In genomic region chr5:2007437-2007905, GRCh38 we compare ENCODE assay signal across 15 cellular contexts.
DNase-seq lines count a peak whose midpoint lies in the region; ATAC-seq, FAIRE-seq and TF ChIP-seq lines count a peak whose summit lies in the region.
"Had no signal": no experiment of that assay in that cellular context is flagged by ENCODE, and none has a peak within 500 bp of the region (broad histone marks: within the 10 kb centered on the region; RNA-seq: fewer than 3 reads in every experiment).

No MANE protein-coding gene starts in this region.

- no peaks in the 10 kb centered on the region for H3K36me3 Mint-ChIP-seq in stimulated activated memory B cell treated with anti-CD40 and anti-IgM and Interleukin-4, amounts not matched to agents 10 μg/mL and 1 μg/mL and 100 μg/mL, for 72 hours
- no peaks in the 10 kb centered on the region for H3K36me3 Mint-ChIP-seq in effector memory CD8-positive, alpha-beta T cell (ENCODE audit: insufficient read depth)
- H3K36me3 Mint-ChIP-seq: CD4-positive, CD25-positive, alpha-beta regulatory T cell had no signal

- no peak overlapping the region for H3K4me3 ChIP-seq in RWPE2 (ENCODE audit: severe bottlenecking)
- H3K4me3 ChIP-seq in keratinocyte (ENCODE audit: control insufficient read depth in 2 of 3, extremely low read depth in 1 of 3, insufficient read depth in 2 of 3, low read depth in 1 of 3, low read length in 3 of 3): peak overlapping the region in 1 of 3 experiments; percentile 50
- H3K4me3 ChIP-seq: K562 had no signal

- H3K9me3 ChIP-seq in RWPE2 (ENCODE audit: severe bottlenecking): no peaks in the 10 kb centered on the region
- H3K9me3 ChIP-seq in keratinocyte (ENCODE audit: control insufficient read depth, low read depth, low read length): no peaks in the 10 kb centered on the region

- no peak for FAIRE-seq in keratinocyte (lab: Jason Lieb, UNC)
- FAIRE-seq: K562 had no signal

- H3K27ac ChIP-seq in RWPE2 (ENCODE audit: poor library complexity, severe bottlenecking) (peak overlapping the region; percentile 4), keratinocyte (ENCODE audit: control insufficient read depth, insufficient read depth, low read length) (no peak overlapping the region)

- dilution Hi-C loops in keratinocyte (cut with MboI; ENCODE audit: extremely low pct_ligation_motif_present, low sequenced_read_pairs): no loop called here

- no peak overlapping the region for H3K27ac Mint-ChIP-seq in stimulated activated memory B cell treated with anti-CD40 and anti-IgM and Interleukin-4, amounts not matched to agents 10 μg/mL and 1 μg/mL and 100 μg/mL, for 72 hours
- no peak overlapping the region for H3K27ac Mint-ChIP-seq in effector memory CD8-positive, alpha-beta T cell
- H3K27ac Mint-ChIP-seq: B cell; CD4-positive, CD25-positive, alpha-beta regulatory T cell had no signal

- TF ChIP-seq CTCF in RWPE2 (IDR thresholded peaks at IDR 0.05; ENCODE audit: poor library complexity, severe bottlenecking) (no peak), keratinocyte (optimal IDR thresholded peaks at IDR 0.05 in 1 of 3, IDR thresholded peaks at IDR 0.05 in 1 of 3, conservative IDR thresholded peaks at IDR 0.05 in 1 of 3; ENCODE audit: extremely low read depth in 1 of 3, insufficient read depth in 2 of 3, low read length in 3 of 3) (no peak)

- no peak overlapping the region for H3K9ac ChIP-seq in keratinocyte (ENCODE audit: control insufficient read depth, extremely low read depth, insufficient read depth, low read length)

- H3K27me3 Mint-ChIP-seq in stimulated activated memory B cell treated with anti-CD40 and anti-IgM and Interleukin-4, amounts not matched to agents 10 μg/mL and 1 μg/mL and 100 μg/mL, for 72 hours: peaks cover 26% of the 10 kb centered on the region
- peaks cover 26 to 58% of the 10 kb centered on the region in 2 donors for H3K27me3 Mint-ChIP-seq in effector memory CD8-positive, alpha-beta T cell

- H4K20me1 ChIP-seq in keratinocyte (ENCODE audit: control insufficient read depth, extremely low read depth, insufficient read depth, low read length): no peaks in the 10 kb centered on the region

- intact Hi-C loops in Right ventricle myocardium superior (cut with DNase I): no loop called here

- H3K4me2 ChIP-seq in keratinocyte (ENCODE audit: control insufficient read depth, extremely low read depth, insufficient read depth, low read depth, low read length): peak overlapping the region; percentile 77

- H3K27me3 ChIP-seq in RWPE2 (ENCODE audit: insufficient read depth, poor library complexity, severe bottlenecking) (no peaks in the 10 kb centered on the region), keratinocyte (ENCODE audit: control insufficient read depth, extremely low read depth, insufficient read depth, low read length) (peaks cover 15% of the 10 kb centered on the region)

- no peak for DNase-seq in RWPE2 (ENCODE audit: low spot score)
- no peak for DNase-seq in Right ventricle myocardium superior
- DNase-seq in keratinocyte (ENCODE audit: low read depth, low spot score): no peak
- DNase-seq in effector memory CD8-positive, alpha-beta T cell: no peak
- DNase-seq in cerebellum (ENCODE audit: low spot score): no peak
- no peak for DNase-seq in erythroblast (lab: John Stamatoyannopoulos, UW)
- DNase-seq: CD4-positive, CD25-positive, alpha-beta regulatory T cell; EL; NCI-H1417 treated with DMSO at 0.1 percent for 48 hours; NCI-H2029; NCI-H748 treated with DMSO at 0.1 percent for 48 hours had no signal

- peak overlapping the region; percentile 80 for H2AFZ ChIP-seq in keratinocyte (ENCODE audit: control insufficient read depth, low read length)

- H3K36me3 ChIP-seq in RWPE2 (ENCODE audit: low read depth): no peaks in the 10 kb centered on the region
- no peaks in the 10 kb centered on the region for H3K36me3 ChIP-seq in keratinocyte (ENCODE audit: control insufficient read depth in 2 of 2, extremely low read depth in 1 of 2, insufficient read depth in 2 of 2, low read length in 2 of 2)

- H3K4me1 Mint-ChIP-seq in stimulated activated memory B cell treated with anti-CD40 and anti-IgM and Interleukin-4, amounts not matched to agents 10 μg/mL and 1 μg/mL and 100 μg/mL, for 72 hours: no peaks in the 10 kb centered on the region
- no peaks in the 10 kb centered on the region for H3K4me1 Mint-ChIP-seq in effector memory CD8-positive, alpha-beta T cell (ENCODE audit: low read depth in 2 of 2)
- H3K4me1 Mint-ChIP-seq: B cell; CD4-positive, CD25-positive, alpha-beta regulatory T cell had no signal

- H3K9me3 Mint-ChIP-seq in stimulated activated memory B cell treated with anti-CD40 and anti-IgM and Interleukin-4, amounts not matched to agents 10 μg/mL and 1 μg/mL and 100 μg/mL, for 72 hours: no peaks in the 10 kb centered on the region
- H3K9me3 Mint-ChIP-seq in effector memory CD8-positive, alpha-beta T cell: no peaks in the 10 kb centered on the region
- H3K9me3 Mint-ChIP-seq: CD4-positive, CD25-positive, alpha-beta regulatory T cell had no signal

- H3K4me3 Mint-ChIP-seq in stimulated activated memory B cell treated with anti-CD40 and anti-IgM and Interleukin-4, amounts not matched to agents 10 μg/mL and 1 μg/mL and 100 μg/mL, for 72 hours: no peak overlapping the region
- no peak overlapping the region for H3K4me3 Mint-ChIP-seq in effector memory CD8-positive, alpha-beta T cell
- H3K4me3 Mint-ChIP-seq: B cell; CD4-positive, CD25-positive, alpha-beta regulatory T cell had no signal

- ATAC-seq in RWPE2 (ENCODE audit: low read depth): peak; percentile 14; the same call in 2 of the 3 replicates
- ATAC-seq in Right ventricle myocardium superior (ENCODE audit: poor library complexity): peak; percentile 4
- ATAC-seq in stimulated activated memory B cell treated with anti-CD40 and anti-IgM and Interleukin-4, amounts not matched to agents 10 μg/mL and 1 μg/mL and 100 μg/mL, for 72 hours: peak; percentile 9
- ATAC-seq in GM21723 (IDR thresholded peaks at IDR 0.05; ENCODE audit: unreplicated experiment): no peak
- no peak for ATAC-seq in effector memory CD8-positive, alpha-beta T cell (replicated peaks)
- ATAC-seq: K562 had no signal

- TF ChIP-seq POLR2A in erythroblast (IDR thresholded peaks at IDR 0.05; ENCODE audit: low read length): no peak

- no peaks in the 10 kb centered on the region for H3K79me2 ChIP-seq in keratinocyte (ENCODE audit: control insufficient read depth, insufficient read depth, low read length)

- peaks cover 2% of the 10 kb centered on the region for H3K9me1 ChIP-seq in keratinocyte (ENCODE audit: control insufficient read depth, extremely low read depth, insufficient read depth, low read length)

- peaks cover 8% of the 10 kb centered on the region for H3K4me1 ChIP-seq in RWPE2 (ENCODE audit: insufficient read depth, poor library complexity, severe bottlenecking)
- H3K4me1 ChIP-seq in keratinocyte (ENCODE audit: control insufficient read depth, extremely low read depth, insufficient read depth, low read length): peaks cover 12% of the 10 kb centered on the region

Comparison
In these comparisons a context has a peak if more than half of its experiments do, and no peak if none do; other contexts are left out.
1. ATAC-seq: peak in RWPE2 (single experiment), Right ventricle myocardium superior (single experiment) and stimulated activated memory B cell treated with anti-CD40 and anti-IgM and Interleukin-4, amounts not matched to agents 10 μg/mL and 1 μg/mL and 100 μg/mL, for 72 hours (single experiment); none in GM21723 (single experiment) and effector memory CD8-positive, alpha-beta T cell (single experiment).